Comparison of ENCODE assay signal across 11 cellular contexts in the genomic region with DNA sequence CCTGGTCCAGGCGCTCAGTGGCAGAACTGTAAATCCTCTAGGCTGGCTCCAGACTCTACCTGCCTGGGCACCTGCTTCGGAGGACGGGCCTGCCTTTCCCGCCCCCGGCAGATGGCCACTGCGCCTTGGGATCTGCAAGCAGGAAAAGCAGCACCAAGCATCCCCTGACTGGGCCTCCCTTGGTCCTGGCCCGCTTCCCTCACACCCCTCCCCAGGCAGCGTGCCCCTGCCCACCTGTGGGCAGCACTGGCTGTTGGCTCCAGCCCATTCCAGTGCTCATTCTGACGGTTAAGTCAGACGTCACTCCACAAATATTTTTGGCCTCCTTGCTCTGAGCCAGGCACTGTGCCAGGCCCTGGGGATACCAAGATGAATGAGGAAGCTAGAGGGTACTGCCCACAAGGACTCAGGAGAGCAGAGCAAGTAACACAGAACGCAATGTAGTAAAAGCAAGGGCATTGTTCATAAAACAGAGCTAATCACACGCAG. TPM values are rescaled to one million over a fixed set of nuclear protein-coding genes. Genes with fewer than 3 reads are reported as not detected.
DNase-seq lines count a peak whose midpoint lies in the region; ATAC-seq and TF ChIP-seq lines count a peak whose summit lies in the region.
"Had no signal": no experiment of that assay in that cellular context is flagged by ENCODE, and none has a peak within 500 bp of the region (broad histone marks: within the 10 kb centered on the region; RNA-seq: fewer than 3 reads in every experiment).

No MANE protein-coding gene starts in this region.

- H3K36me3 ChIP-seq in BLaER1 treated with 17β-estradiol and CSF1 and Interleukin-3, amounts not matched to agents 10 nM and 100 nM, result no peaks in the 10 kb centered on the region
- no peaks in the 10 kb centered on the region for H3K36me3 ChIP-seq in body of pancreas (replicated peaks in 1 of 2; ENCODE audit: insufficient read depth in 1 of 2, low read depth in 2 of 2)

- peak in 1 of 3 donors; percentile 59 for TF ChIP-seq POLR2A in body of pancreas (IDR thresholded peaks at IDR 0.05)

- peaks cover 8 to 31% (median 20%) of the 10 kb centered on the region in 10 experiments; a peak in 19 of 20 replicates for H3K4me1 ChIP-seq in BLaER1 treated with 17β-estradiol and CSF1 and Interleukin-3, amounts not matched to agents 10 nM and 100 nM
- peaks cover 17% of the 10 kb centered on the region for H3K4me1 ChIP-seq in body of pancreas

- peaks cover 21 to 30% (median 27%) of the 10 kb centered on the region in 11 experiments for H3K9me3 ChIP-seq in BLaER1 treated with 17β-estradiol and CSF1 and Interleukin-3, amounts not matched to agents 10 nM and 100 nM (replicated peaks in 1 of 11)
- H3K9me3 ChIP-seq in body of pancreas, result no peaks in the 10 kb centered on the region

- peak overlapping the region in 2 of 11 experiments; percentile 2 to 37; a peak in 2 of 22 replicates for H3K9ac ChIP-seq in BLaER1 treated with 17β-estradiol and CSF1 and Interleukin-3, amounts not matched to agents 10 nM and 100 nM

- TF ChIP-seq CTCF in body of pancreas (IDR thresholded peaks at IDR 0.05), result no peak

- H3K27ac ChIP-seq in BLaER1 treated with 17β-estradiol and CSF1 and Interleukin-3, amounts not matched to agents 10 nM and 100 nM, result no peak overlapping the region
- peak overlapping the region; percentile 76 to 92 (median 85) for H3K27ac ChIP-seq in body of pancreas

- ATAC-seq in body of pancreas (peak; percentile 93), left lobe of liver (peak; percentile 24), GM21529 (IDR thresholded peaks at IDR 0.05; ENCODE audit: unreplicated experiment) (no peak)
- no peak for ATAC-seq in activated CD4-positive, CD25-positive, alpha-beta regulatory T cell treated with anti-CD3 and anti-CD28 coated beads, Interleukin-2, amount 50 U/mL, for 24 hours

- intact Hi-C loops in body of pancreas (cut with DNase I), result no loop called here

- 0 out of 22 replicates have a peak, but pooled peaks cover 0 to 4% (median 0%) of the 10 kb centered on the region in 11 experiments for H3K27me3 ChIP-seq in BLaER1 treated with 17β-estradiol and CSF1 and Interleukin-3, amounts not matched to agents 10 nM and 100 nM
- no peaks in the 10 kb centered on the region for H3K27me3 ChIP-seq in body of pancreas

- peaks cover 0 to 7% (median 0%) of the 10 kb centered on the region in 11 experiments; a peak in 2 of 22 replicates for H4K20me1 ChIP-seq in BLaER1 treated with 17β-estradiol and CSF1 and Interleukin-3, amounts not matched to agents 10 nM and 100 nM

- H3K4me3 ChIP-seq in BLaER1 treated with 17β-estradiol and CSF1 and Interleukin-3, amounts not matched to agents 10 nM and 100 nM, result no peak overlapping the region
- H3K4me3 ChIP-seq in body of pancreas, result no peak overlapping the region

- peak; percentile 45 for DNase-seq in NCI-H1092 (lab: John Stamatoyannopoulos, UW)
- peak; percentile 78 to 88 (median 82) for DNase-seq in body of pancreas
- no peak for DNase-seq in left lobe of liver (ENCODE audit: low spot score)
- DNase-seq in RKO (ENCODE audit: low spot score), result no peak
- no peak for DNase-seq in T-helper 1 cell
- DNase-seq: activated naive CD4-positive, alpha-beta T cell treated with anti-CD3 and anti-CD28 coated beads, Interleukin-2, amount 10 ng/mL, durations not matched to agents 7 days and 5 days; immature natural killer cell; stimulated activated CD4-positive, alpha-beta T cell treated with anti-CD3 and anti-CD28 coated beads, Interleukin-2, amount 100 ng/mL, for 48 hours had no signal

- 23 to 59% methylated on average over 5 to 12 of the region's 12 CpGs for WGBS in body of pancreas, 2 donors

- H3K4me2 ChIP-seq in BLaER1 treated with 17β-estradiol and CSF1 and Interleukin-3, amounts not matched to agents 10 nM and 100 nM, result peak overlapping the region; percentile 15 to 80 (median 65); a peak in 20 of 22 replicates

RNA-seq across cellular contexts. Expression of a gene that starts 22.0 kb away (rescaled TPM):
- total RNA-seq in body of pancreas (1 to 10 TPM in 1 of 2 donors, not detected in 1; 1.0 TPM), left lobe of liver (0.08 TPM)

RNA-seq across cellular contexts. Expression of a gene that starts 26.7 kb away (rescaled TPM):
- total RNA-seq in body of pancreas (10 to 100 TPM; 28.0 to 28.7 TPM), left lobe of liver (8.8 TPM)

RNA-seq across cellular contexts. Expression of a gene that starts 55.9 kb away (rescaled TPM):
- not detected for total RNA-seq in body of pancreas
- total RNA-seq in left lobe of liver, result not detected

Comparison
In these comparisons a context has a peak if more than half of its experiments do, and no peak if none do; other contexts are left out.
1. H3K27ac ChIP-seq: peak in body of pancreas (4 of 4); none in BLaER1 treated with 17β-estradiol and CSF1 and Interleukin-3, amounts not matched to agents 10 nM and 100 nM (0 of 11).
2. DNase-seq: peak in NCI-H1092 (single experiment) and body of pancreas (4 of 4); none in left lobe of liver (single experiment), RKO (single experiment) and T-helper 1 cell (0 of 5).
3. ATAC-seq: peak in body of pancreas (single experiment) and left lobe of liver (single experiment); none in activated CD4-positive, CD25-positive, alpha-beta regulatory T cell treated with anti-CD3 and anti-CD28 coated beads, Interleukin-2, amount 50 U/mL, for 24 hours (0 of 2) and GM21529 (single experiment).